8 cellular contexts compared by ENCODE assay signal in genomic region chr2:55923091-55923977, GRCh38. TPM values are rescaled to one million over a fixed set of nuclear protein-coding genes. Genes with fewer than 3 reads are reported as not detected.
DNase-seq lines count a peak whose midpoint lies in the region; ATAC-seq and TF ChIP-seq lines count a peak whose summit lies in the region.

Gene EFEMP1, minus strand, starts transcription at chr2:55923782. Its CDS starts 1,342 bp downstream, at chr2:55922440.

- ATAC-seq in GM21786 (IDR thresholded peaks at IDR 0.05; ENCODE audit: unreplicated experiment) (peak; percentile 55), left colon (no peak)

- peak within 1 kb of the TSS; percentile 37 to 42 for H3K9ac ChIP-seq in stomach smooth muscle (ENCODE audit: low read length in 2 of 2)

- peak within 1 kb of the TSS; percentile 77 for H3K4me3 Mint-ChIP-seq in chondrocyte (ENCODE audit: unreplicated experiment)

- H3K4me1 ChIP-seq in stomach smooth muscle (ENCODE audit: control insufficient read depth, insufficient read depth, low read length) (peaks cover 5% of the 10 kb centered on the region), SJCRH30 (no peaks in the 10 kb centered on the region)

- H3K27me3 ChIP-seq in stomach smooth muscle (ENCODE audit: control insufficient read depth in 1 of 2, insufficient read depth in 2 of 2, low read length in 2 of 2) = peaks cover 2 to 10% of the 10 kb centered on the region in 2 donors
- H3K27me3 ChIP-seq in SJCRH30 = 0 out of 2 replicates have a peak, but pooled peaks cover 3% of the 10 kb centered on the region

- no peaks in the 10 kb centered on the region for H3K36me3 ChIP-seq in stomach smooth muscle (ENCODE audit: control insufficient read depth in 2 of 2, insufficient read depth in 2 of 2, low read length in 2 of 2)
- H3K36me3 ChIP-seq in SJCRH30 = no peaks in the 10 kb centered on the region

- H3K4me3 ChIP-seq in stomach smooth muscle (ENCODE audit: low read length in 2 of 2) = peak within 1 kb of the TSS; percentile 66 to 84
- no peak within 1 kb of the TSS for H3K4me3 ChIP-seq in SJCRH30

- H3K36me3 Mint-ChIP-seq in chondrocyte (ENCODE audit: low read depth) = no peaks in the 10 kb centered on the region

- no peaks in the 10 kb centered on the region for H3K9me3 ChIP-seq in stomach smooth muscle (ENCODE audit: control insufficient read depth in 2 of 2, low read length in 2 of 2)
- no peaks in the 10 kb centered on the region for H3K9me3 ChIP-seq in SJCRH30 (replicated peaks)

- H3K27ac ChIP-seq in stomach smooth muscle (ENCODE audit: low read length) = no peak within 1 kb of the TSS
- H3K27ac ChIP-seq in SJCRH30 = no peak within 1 kb of the TSS

- DNase-seq in COLO668 (lab: John Stamatoyannopoulos, UW; ENCODE audit: unreplicated experiment) = peak; percentile 59
- DNase-seq in NCI-H345 treated with DMSO at 0.1 percent for 48 hours (lab: John Stamatoyannopoulos, UW; ENCODE audit: unreplicated experiment) = peak; percentile 5
- DNase-seq in chondrocyte (ENCODE audit: low spot score) = no peak
- peak; percentile 19 to 34 for DNase-seq in left colon
- no peak for DNase-seq in pons (ENCODE audit: low spot score)
- no peak for DNase-seq in SJCRH30

- peaks cover 52% of the 10 kb centered on the region for H3K27me3 Mint-ChIP-seq in chondrocyte (ENCODE audit: low read depth)

- intact Hi-C loops in left colon (cut with DNase I, micrococcal nuclease) = no loop called here

- H3K4me1 Mint-ChIP-seq in chondrocyte (ENCODE audit: low read depth) = peaks cover 18% of the 10 kb centered on the region

- TF ChIP-seq CTCF in chondrocyte (IDR thresholded peaks at IDR 0.05) = peak; percentile 23

- H3K9me3 Mint-ChIP-seq in chondrocyte (ENCODE audit: low read depth) = peaks cover 2% of the 10 kb centered on the region

- no peak within 1 kb of the TSS for H3K27ac Mint-ChIP-seq in chondrocyte (ENCODE audit: unreplicated experiment)

RNA-seq across cellular contexts. Expression of gene EFEMP1, which starts in this region (rescaled TPM):
- total RNA-seq in chondrocyte = 9.5 to 39.6 TPM (median 38.6 TPM) in 3 replicates
- 10 to 100 TPM; 22.2 to 34.1 TPM for total RNA-seq in left colon
- 0.06 TPM in 1 of 2 replicates, not detected in the other for total RNA-seq in SJCRH30 (2014; rRNA removed; shearing (Covaris generic))

Comparison
In these comparisons a context has a peak if more than half of its experiments do, and no peak if none do; other contexts are left out.
1. DNase-seq: peak in COLO668 (single experiment), NCI-H345 treated with DMSO at 0.1 percent for 48 hours (single experiment) and left colon (2 of 2); none in chondrocyte (single experiment), pons (single experiment) and SJCRH30 (0 of 2).